8 cellular contexts compared by ENCODE assay signal in the genomic region with DNA sequence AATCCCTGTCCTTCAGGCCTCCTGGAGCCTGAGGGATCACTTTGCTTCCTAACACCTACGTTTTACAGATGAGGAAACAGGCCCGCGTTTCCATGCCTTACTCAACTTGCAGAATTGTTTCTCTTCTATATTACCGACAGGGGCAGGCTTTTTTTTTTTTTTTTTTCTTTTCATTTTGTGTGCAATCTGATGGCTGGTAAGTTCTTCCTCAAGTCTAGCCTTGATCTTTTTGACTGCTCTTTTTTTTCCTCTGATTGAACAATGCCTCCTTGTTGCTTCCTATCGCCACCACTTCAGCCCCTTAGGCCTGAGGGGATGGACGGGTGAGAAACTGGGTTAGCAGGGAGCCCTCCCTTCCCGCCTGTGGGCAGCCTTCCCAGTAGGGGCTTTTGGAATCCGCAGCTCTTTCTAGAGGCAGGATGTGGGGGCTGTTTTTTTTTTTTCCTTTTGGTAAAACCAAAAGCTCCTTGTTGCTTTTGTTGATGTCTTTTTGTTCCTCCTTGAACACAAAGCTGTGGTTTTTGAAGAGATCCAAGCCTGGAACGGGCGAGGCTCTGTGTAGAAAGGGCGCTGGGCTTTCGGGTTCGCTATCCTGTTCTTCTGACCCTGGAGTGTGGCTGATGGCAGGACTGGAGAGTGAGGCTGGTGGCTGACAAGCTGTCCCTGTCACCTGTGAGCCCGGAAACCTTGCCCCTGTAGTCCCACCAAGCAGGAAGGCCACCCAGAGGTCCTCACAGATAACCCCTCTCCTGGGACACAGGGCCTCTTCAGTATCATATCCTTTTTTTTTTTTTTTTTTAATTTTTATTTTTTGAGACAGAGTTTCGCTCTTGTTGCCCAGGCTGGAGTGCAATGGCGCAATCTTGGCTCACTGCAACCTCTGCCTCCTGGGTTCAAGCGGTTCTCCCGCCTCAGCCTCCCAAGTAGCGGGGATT. TPM values are rescaled to one million over a fixed set of nuclear protein-coding genes. Genes with fewer than 3 reads are reported as not detected.
A peak's percentile ranks its signal among the peaks of the same experiment; 100 is the strongest.
DNase-seq lines count a peak whose midpoint lies in the region; ATAC-seq and TF ChIP-seq lines count a peak whose summit lies in the region.
"Had no signal": no experiment of that assay in that cellular context is flagged by ENCODE, and none has a peak within 500 bp of the region (broad histone marks: within the 10 kb centered on the region; RNA-seq: fewer than 3 reads in every experiment).

No MANE protein-coding gene starts in this region.

- H3K27me3 Mint-ChIP-seq in activated naive CD8-positive, alpha-beta T cell treated with anti-CD3 and anti-CD28 coated beads, Interleukin-2, amount 10 ng/mL, durations not matched to agents 7 days and 5 days, result no peaks in the 10 kb centered on the region

- H3K4me1 Mint-ChIP-seq in activated naive CD8-positive, alpha-beta T cell treated with anti-CD3 and anti-CD28 coated beads, Interleukin-2, amount 10 ng/mL, durations not matched to agents 7 days and 5 days, result peaks cover 87% of the 10 kb centered on the region

- H3K4me3 ChIP-seq in HUES64 (ENCODE audit: low read length), result no peak overlapping the region; the same call in 1 of the 2 replicates
- H3K4me3 ChIP-seq in spleen, result peak overlapping the region in 2 of 8 donors; percentile 9 to 23

- peak overlapping the region; percentile 80 for H3K4me3 Mint-ChIP-seq in activated naive CD8-positive, alpha-beta T cell treated with anti-CD3 and anti-CD28 coated beads, Interleukin-2, amount 10 ng/mL, durations not matched to agents 7 days and 5 days

- H3K27me3 ChIP-seq in HUES64 (ENCODE audit: insufficient read depth, low read length) (no peaks in the 10 kb centered on the region), spleen (replicated peaks in 1 of 7) (no peaks in the 10 kb centered on the region)

- H3K9ac ChIP-seq in HUES64 (ENCODE audit: low read depth, low read length), result peak overlapping the region; percentile 57

- H3K27ac ChIP-seq in HUES64 (ENCODE audit: low read depth, low read length) (peak overlapping the region; percentile 74), spleen (peak overlapping the region; percentile 17 to 84 (median 73))

- TF ChIP-seq CTCF in spleen (IDR thresholded peaks at IDR 0.05 in 8 of 11, conservative IDR thresholded peaks at IDR 0.05 in 3 of 11), result peak in 1 of 11 experiments; percentile 20

- H3K36me3 Mint-ChIP-seq in activated naive CD8-positive, alpha-beta T cell treated with anti-CD3 and anti-CD28 coated beads, Interleukin-2, amount 10 ng/mL, durations not matched to agents 7 days and 5 days, result peaks cover 55% of the 10 kb centered on the region

- ATAC-seq in activated naive CD8-positive, alpha-beta T cell treated with anti-CD3 and anti-CD28 coated beads, Interleukin-2, amount 10 ng/mL, durations not matched to agents 7 days and 5 days (ENCODE audit: low read depth), result peak; percentile 7
- ATAC-seq in left ventricle myocardium superior (peak; percentile 9), GM21717 (IDR thresholded peaks at IDR 0.05; ENCODE audit: unreplicated experiment) (no peak)

- 51% methylated on average over 19 of the region's 19 CpGs for WGBS in HUES64
- 32 to 40% (median 36%) methylated on average over 19 of the region's 19 CpGs for WGBS in spleen, 5 donors

- H3K36me3 ChIP-seq in HUES64 (ENCODE audit: insufficient read depth, low read length) (peaks cover 18% of the 10 kb centered on the region), spleen (peaks cover 0 to 89% (median 53%) of the 10 kb centered on the region in 6 donors)

- POLR2A ChIA-PET in activated naive CD8-positive, alpha-beta T cell treated with anti-CD3 and anti-CD28 coated beads, Interleukin-2, amount 10 ng/mL, durations not matched to agents 7 days and 5 days (lab: Charles Lee), result interaction anchor here (0.6 to 5.3 kb wide), 8 partner anchors 9 to 281 kb away, joined by 3 to 58 read pairs (median 14); partner anchors contain the start of genes LASP1, LASP1NB and RPL23

- no peak for TF ChIP-seq POLR2A in spleen (IDR thresholded peaks at IDR 0.05)

- peak overlapping the region; percentile 89 for H3K27ac Mint-ChIP-seq in activated naive CD8-positive, alpha-beta T cell treated with anti-CD3 and anti-CD28 coated beads, Interleukin-2, amount 10 ng/mL, durations not matched to agents 7 days and 5 days

- H3K9me3 Mint-ChIP-seq in activated naive CD8-positive, alpha-beta T cell treated with anti-CD3 and anti-CD28 coated beads, Interleukin-2, amount 10 ng/mL, durations not matched to agents 7 days and 5 days, result no peaks in the 10 kb centered on the region

- DNase-seq in activated naive CD8-positive, alpha-beta T cell treated with anti-CD3 and anti-CD28 coated beads, Interleukin-2, amount 10 ng/mL, durations not matched to agents 7 days and 5 days, result no peak
- DNase-seq in left ventricle myocardium superior, result peak; percentile 54
- no peak for DNase-seq in spleen
- no peak for DNase-seq in SKM-1 treated with dmso at 0.1 percent for 144 hours (lab: John Stamatoyannopoulos, UW; ENCODE audit: unreplicated experiment)
- DNase-seq in NCI-H2081 treated with DMSO at 0.1 percent for 48 hours (lab: John Stamatoyannopoulos, UW), result no peak
- DNase-seq: RPMI8226 had no signal

- intact Hi-C loops in left ventricle myocardium superior (cut with micrococcal nuclease) (no loop called here), spleen (cut with DNase I; ENCODE audit: low total_unique reads) (no loop called here)

- H3K9me3 ChIP-seq in HUES64 (ENCODE audit: insufficient read depth, low read depth, low read length) (no peaks in the 10 kb centered on the region), spleen (no peaks in the 10 kb centered on the region)

- H3K4me1 ChIP-seq in HUES64 (ENCODE audit: insufficient read depth, low read length) (peaks cover 56% of the 10 kb centered on the region), spleen (peaks cover 60 to 100% (median 91%) of the 10 kb centered on the region in 6 donors)

RNA-seq across cellular contexts. Expression of gene LASP1, which starts 14.0 kb away (rescaled TPM):
- 103 TPM for polyA plus RNA-seq in HUES64 (2013, experiment 1 of 2)
- 99.7 TPM for polyA plus RNA-seq in HUES64 (2013, experiment 2 of 2)
- total RNA-seq in activated naive CD8-positive, alpha-beta T cell treated with anti-CD3 and anti-CD28 coated beads, Interleukin-2, amount 10 ng/mL, durations not matched to agents 7 days and 5 days, result 100 to 1,000 TPM; 227 to 236 TPM
- total RNA-seq in left ventricle myocardium superior, result 28.4 TPM
- total RNA-seq in spleen, result 100 to 1,000 TPM; 117 to 196 (median 154) TPM
- 10 to 100 TPM; 38.8 to 84.3 (median 45.6) TPM for polyA plus RNA-seq in spleen

RNA-seq across cellular contexts. Expression of gene RPL23, which starts 30.3 kb away (rescaled TPM):
- 1,978 TPM for polyA plus RNA-seq in HUES64 (2013, experiment 1 of 2)
- polyA plus RNA-seq in HUES64 (2013, experiment 2 of 2), result 2,117 TPM
- 1,000 to 10,000 TPM; 1,166 to 1,188 TPM for total RNA-seq in activated naive CD8-positive, alpha-beta T cell treated with anti-CD3 and anti-CD28 coated beads, Interleukin-2, amount 10 ng/mL, durations not matched to agents 7 days and 5 days
- total RNA-seq in left ventricle myocardium superior, result 799 TPM
- 1,000 to 10,000 TPM; 1,006 to 1,826 (median 1,444) TPM for total RNA-seq in spleen
- 1,000 to 10,000 TPM; 5,045 to 6,883 (median 6,622) TPM for polyA plus RNA-seq in spleen

RNA-seq across cellular contexts. Expression of gene CWC25, which starts 58.7 kb away (rescaled TPM):
- polyA plus RNA-seq in HUES64 (2013, experiment 1 of 2), result 11.0 TPM
- 9.5 TPM for polyA plus RNA-seq in HUES64 (2013, experiment 2 of 2)
- 10 to 100 TPM; 35.2 to 37.5 TPM for total RNA-seq in activated naive CD8-positive, alpha-beta T cell treated with anti-CD3 and anti-CD28 coated beads, Interleukin-2, amount 10 ng/mL, durations not matched to agents 7 days and 5 days
- total RNA-seq in left ventricle myocardium superior (10.0 TPM), spleen (10 to 100 TPM; 23.6 to 32.8 (median 28.3) TPM)
- 10 to 100 TPM; 14.7 to 26.7 (median 25.1) TPM for polyA plus RNA-seq in spleen
